23 cellular contexts compared by ENCODE assay signal in the genomic region with DNA sequence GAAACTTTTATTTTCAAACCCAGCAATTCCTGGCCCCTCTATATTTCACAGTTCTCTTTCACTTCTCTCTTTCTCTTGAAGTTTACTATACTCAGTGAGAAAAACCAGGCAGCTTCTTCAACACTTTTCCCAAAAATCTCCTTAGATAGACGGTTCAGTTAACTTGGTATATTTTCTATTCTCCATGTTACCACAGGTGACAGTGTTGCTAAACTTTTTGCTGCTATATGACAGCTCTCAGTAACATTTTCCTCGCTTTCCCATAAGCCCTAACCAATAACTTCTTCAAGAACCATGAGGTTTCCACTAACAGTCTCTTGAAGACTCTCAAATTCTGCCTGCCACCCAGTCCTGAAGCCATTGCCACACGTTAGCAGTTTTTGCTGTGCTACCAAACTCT. TPM values are rescaled to one million over a fixed set of nuclear protein-coding genes. Genes with fewer than 3 reads are reported as not detected.
DNase-seq lines count a peak whose midpoint lies in the region; ATAC-seq, FAIRE-seq and TF ChIP-seq lines count a peak whose summit lies in the region.
"Had no signal": no experiment of that assay in that cellular context is flagged by ENCODE, and none has a peak within 500 bp of the region (broad histone marks: within the 10 kb centered on the region; RNA-seq: fewer than 3 reads in every experiment).

No MANE protein-coding gene starts in this region.

- H3K4me1 ChIP-seq in K562 (replicated peaks in 1 of 2; ENCODE audit: control insufficient read depth in 2 of 2, insufficient read depth in 2 of 2, low read length in 2 of 2) (no peaks in the 10 kb centered on the region), right atrium auricular region (no peaks in the 10 kb centered on the region)
- H3K4me1 ChIP-seq: A549, ascending aorta, colonic mucosa, HAP-1, psoas muscle had no signal

- TF ChIP-seq POLR2A in K562 (conservative IDR thresholded peaks at IDR 0.05): no peak

- H4K20me1 ChIP-seq in K562 (replicated peaks; ENCODE audit: control insufficient read depth, insufficient read depth, low read length): no peaks in the 10 kb centered on the region

- H3K36me3 ChIP-seq in K562 (ENCODE audit: control insufficient read depth, insufficient read depth, low read length): no peaks in the 10 kb centered on the region
- H3K36me3 ChIP-seq in right atrium auricular region: no peaks in the 10 kb centered on the region
- H3K36me3 ChIP-seq: ascending aorta, colonic mucosa, HAP-1 had no signal

- no peaks in the 10 kb centered on the region for H3K9me1 ChIP-seq in K562 (ENCODE audit: control insufficient read depth, insufficient read depth, low read length)

- peak; percentile 34; the same call in 2 of the 3 replicates for ATAC-seq in K562
- ATAC-seq: A549; naive thymus-derived CD8-positive, alpha-beta T cell; psoas muscle had no signal

- H3K27me3 ChIP-seq in K562 (ENCODE audit: control insufficient read depth in 2 of 2, insufficient read depth in 2 of 2, low read length in 2 of 2) (no peaks in the 10 kb centered on the region), right atrium auricular region (no peaks in the 10 kb centered on the region)
- H3K27me3 ChIP-seq: ascending aorta, colonic mucosa had no signal

- CTCF ChIA-PET in K562 (lab: Yijun Ruan, JAX; ENCODE audit: low intra/inter-chr PET ratio): no interaction called here

- no peaks in the 10 kb centered on the region for H3K79me2 ChIP-seq in K562 (ENCODE audit: control insufficient read depth, insufficient read depth, low read length)

- POLR2A ChIA-PET in K562 (lab: Yijun Ruan, JAX): interaction anchor here (0.7 kb wide), 1 partner anchor 11 kb away, joined by 3 read pairs; no protein-coding TSS in a partner anchor

- intact Hi-C loops in K562 (cut with micrococcal nuclease): no loop called here

- TF ChIP-seq EP300 in K562 (IDR thresholded peaks at IDR 0.05; ENCODE audit: low read length): no peak

- in situ Hi-C loops in K562 (cut with MboI): no loop called here

- no peak for FAIRE-seq in K562 (lab: Jason Lieb, UNC)
- FAIRE-seq: A549, GM12891, HTR-8/SVneo had no signal

- H3K4me2 ChIP-seq in K562 (ENCODE audit: insufficient read depth, low read length): no peak overlapping the region
- H3K4me2 ChIP-seq: A549 had no signal

- H2AFZ ChIP-seq in K562 (ENCODE audit: low read depth, low read length): peak overlapping the region; percentile 77

- no peak for TF ChIP-seq RAD21 in K562 (CRISPR knock-in tag; conservative IDR thresholded peaks at IDR 0.05 in 1 of 2, IDR thresholded peaks at IDR 0.05 in 1 of 2)

- no peak overlapping the region for H3K9ac ChIP-seq in K562 (ENCODE audit: insufficient read depth in 1 of 2, low read depth in 2 of 2, low read length in 2 of 2)

- H3K27ac ChIP-seq in K562 (ENCODE audit: extremely low read depth, low read depth, low read length) (no peak overlapping the region), right atrium auricular region (no peak overlapping the region)
- H3K27ac ChIP-seq: A549, ascending aorta, colonic mucosa, psoas muscle had no signal

- H3K9me3 ChIP-seq in K562 (replicated peaks; ENCODE audit: control insufficient read depth, insufficient read depth, low read depth, low read length) (no peaks in the 10 kb centered on the region), right atrium auricular region (no peaks in the 10 kb centered on the region)
- H3K9me3 ChIP-seq: A549, ascending aorta, colonic mucosa, HAP-1, psoas muscle had no signal

- WGBS in K562 (ENCODE audit: insufficient coverage, low coverage, missing lambda C conversion rate): 19% methylated on average over 3 of the region's 3 CpGs

- BruUV-seq in K562 (replicated peaks; lab: Mats Ljungman, UMichigan): no TSS peak

- peak; percentile 30 for DNase-seq in NCI-H82 (lab: John Stamatoyannopoulos, UW)
- no peak for DNase-seq in NCI-H82 treated with DMSO at 0.1 percent for 48 hours (lab: John Stamatoyannopoulos, UW; ENCODE audit: unreplicated experiment)
- DNase-seq in NCI-H69 (lab: John Stamatoyannopoulos, UW): peak; percentile 16
- DNase-seq in K562 (ENCODE audit: extremely low read depth in 1 of 4, low spot score in 3 of 4): no peak
- DNase-seq in renal cortical epithelial cell (ENCODE audit: low read depth): peak; percentile 23
- no peak for DNase-seq in right atrium auricular region (ENCODE audit: low spot score)
- no peak for DNase-seq in NCI-H748 (lab: John Stamatoyannopoulos, UW; ENCODE audit: unreplicated experiment)
- no peak for DNase-seq in SHP77 treated with DMSO at 0.1 percent for 48 hours (lab: John Stamatoyannopoulos, UW)
- DNase-seq: CD4-positive, alpha-beta memory T cell; colonic mucosa; erythroblast; head of caudate nucleus; naive thymus-derived CD8-positive, alpha-beta T cell; NCI-H2029 treated with DMSO at 0.1 percent for 48 hours; psoas muscle; stimulated activated CD4-positive, alpha-beta T cell treated with anti-CD3 and anti-CD28 coated beads, Interleukin-15, amount 100 ng/mL, for 24 hours; stimulated activated naive CD4-positive, alpha-beta T cell treated with Interleukin-2 at 50 U/mL for 16 hours; T-helper 2 cell had no signal

- H3K4me3 ChIP-seq in K562: no peak overlapping the region
- no peak overlapping the region for H3K4me3 ChIP-seq in right atrium auricular region
- H3K4me3 ChIP-seq: A549, ascending aorta, colonic mucosa, HAP-1, psoas muscle had no signal

- TF ChIP-seq CTCF in K562 (IDR thresholded peaks at IDR 0.05 in 2 of 3, conservative IDR thresholded peaks at IDR 0.05 in 1 of 3; ENCODE audit: insufficient read depth in 2 of 3, low read depth in 1 of 3, low read length in 3 of 3) (0 out of 6 replicates have a peak, but pooled peaks of 1 of the 3 experiments have one; percentile 13), right atrium auricular region (IDR thresholded peaks at IDR 0.05) (no peak)

TF ChIP-seq in K562, 482 proteins besides CTCF, POLR2A, EP300 and RAD21 (continues in another document):
- TF ChIP-seq MITF (IDR thresholded peaks at IDR 0.05): no peak
- no peak for TF ChIP-seq ZBTB43 (CRISPR knock-in tag; IDR thresholded peaks at IDR 0.05)

RNA-seq across cellular contexts. Expression of gene CYBRD1, which starts 45.8 kb away (rescaled TPM):
- total RNA-seq in K562 (2011; cell fraction: chromatin; rRNA removed; ENCODE audit: low replicate concordance): 24.5 and 40.6 TPM in 2 replicates
- 19.3 and 19.7 TPM in 2 replicates for total RNA-seq in K562 (2011; cell fraction: nucleolus; rRNA removed)
- 25.8 and 45.2 TPM in 2 replicates for total RNA-seq in K562 (2011; cell fraction: nucleoplasm; rRNA removed)
- total RNA-seq in K562 (2014; rRNA removed): 12.4 and 14.0 TPM in 2 replicates
- total RNA-seq in K562 (2014; rRNA removed; fragmentation: Illumina TruSeq; extraction: Trizol): 15.6 and 18.7 TPM in 2 replicates
- total RNA-seq in K562 (2015; rRNA removed; fragmentation: Illumina TruSeq; extraction: Trizol): 15.3 and 16.2 TPM in 2 replicates
- total RNA-seq in K562 (2021): 21.6 and 22.4 TPM in 2 replicates
- polyA plus RNA-seq in K562 (2011; rRNA removed): 20.1 and 25.6 TPM in 2 replicates
- 23.2 and 28.5 TPM in 2 replicates for polyA plus RNA-seq in K562 (2011; cell fraction: cytosol; rRNA removed)
- polyA plus RNA-seq in K562 (2011; cell fraction: nucleus; rRNA removed): 22.5 and 26.8 TPM in 2 replicates
- polyA plus RNA-seq in K562 (2012): 15.7 and 16.9 TPM in 2 replicates
- 14.9 and 15.8 TPM in 2 replicates for polyA plus RNA-seq in K562 (2014; fragmentation: Illumina TruSeq; extraction: Trizol)
- 10 to 100 TPM in 1 of 2 experiments, 1 to 10 TPM in 1; 9.6 to 10.7 TPM for polyA plus RNA-seq in K562 (2014; fragmentation: Nextera tagmentation; extraction: Ambion mirVana)
- 12.4 and 15.6 TPM in 2 replicates for polyA plus RNA-seq in K562 (2014; rRNA removed)
- 13.3 and 16.3 TPM in 2 replicates for polyA minus RNA-seq in K562 (2011; rRNA and poly(A)+ RNA removed)
- polyA minus RNA-seq in K562 (2011; cell fraction: cytosol; rRNA and poly(A)+ RNA removed): 10.7 and 11.7 TPM in 2 replicates
- 8.5 and 14.1 TPM in 2 replicates for polyA minus RNA-seq in K562 (2011; cell fraction: nucleus; rRNA and poly(A)+ RNA removed)
- 13.9 and 63.1 TPM in 2 replicates for total RNA-seq in renal cortical epithelial cell
- 100 to 1,000 TPM; 100 to 238 TPM for total RNA-seq in right atrium auricular region

Comparison
In these comparisons a context has a peak if more than half of its experiments do, and no peak if none do; other contexts are left out.
1. DNase-seq: peak in NCI-H82 (single experiment), NCI-H69 (single experiment) and renal cortical epithelial cell (single experiment); none in NCI-H82 treated with DMSO at 0.1 percent for 48 hours (single experiment), K562 (0 of 4), right atrium auricular region (single experiment), NCI-H748 (single experiment) and SHP77 treated with DMSO at 0.1 percent for 48 hours (single experiment).